In the genomic region with DNA sequence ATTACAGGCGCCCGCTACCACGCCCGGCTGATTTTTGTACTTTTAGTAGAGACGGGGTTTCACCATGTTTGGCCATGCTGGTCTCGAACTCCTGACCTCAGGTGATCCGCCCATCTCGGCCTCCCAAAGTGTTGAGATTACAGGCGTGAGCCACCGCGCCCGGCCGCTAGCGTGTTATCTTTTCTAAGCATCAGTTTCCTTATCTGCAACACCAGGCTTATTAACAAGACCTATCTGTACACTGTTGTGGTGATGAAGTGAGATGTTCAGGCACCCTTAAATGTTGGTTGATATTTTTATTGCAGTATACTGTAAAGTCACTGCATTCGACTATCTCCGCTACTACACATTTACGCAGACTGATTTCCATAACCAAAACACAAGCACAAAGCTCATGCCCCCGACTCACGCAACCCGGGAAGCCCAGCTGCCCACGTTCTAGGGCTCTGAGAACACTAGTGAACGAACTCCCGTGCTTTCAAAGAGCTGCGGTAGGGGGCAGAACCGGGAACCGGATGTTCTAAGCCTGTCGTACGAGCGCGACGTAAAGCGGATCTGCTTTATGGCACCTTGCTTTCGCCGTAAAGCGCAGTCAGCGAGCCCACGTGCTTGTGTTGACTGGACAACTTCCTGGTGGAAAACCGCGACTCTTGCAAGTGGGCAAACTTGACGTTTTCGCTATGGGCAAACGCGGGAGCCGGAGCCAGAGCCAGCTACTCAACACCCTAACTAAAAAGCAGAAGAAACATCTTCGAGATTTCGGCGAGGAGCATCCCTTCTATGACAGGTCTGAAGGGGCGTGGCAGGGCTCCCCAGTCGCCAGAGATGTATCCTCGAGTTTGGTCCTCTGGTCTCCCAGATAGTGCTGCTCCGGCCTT, we compare ENCODE assay signal across 1 cellular context.
TF ChIP-seq lines count a peak whose summit lies in the region.

A gene with protein sequence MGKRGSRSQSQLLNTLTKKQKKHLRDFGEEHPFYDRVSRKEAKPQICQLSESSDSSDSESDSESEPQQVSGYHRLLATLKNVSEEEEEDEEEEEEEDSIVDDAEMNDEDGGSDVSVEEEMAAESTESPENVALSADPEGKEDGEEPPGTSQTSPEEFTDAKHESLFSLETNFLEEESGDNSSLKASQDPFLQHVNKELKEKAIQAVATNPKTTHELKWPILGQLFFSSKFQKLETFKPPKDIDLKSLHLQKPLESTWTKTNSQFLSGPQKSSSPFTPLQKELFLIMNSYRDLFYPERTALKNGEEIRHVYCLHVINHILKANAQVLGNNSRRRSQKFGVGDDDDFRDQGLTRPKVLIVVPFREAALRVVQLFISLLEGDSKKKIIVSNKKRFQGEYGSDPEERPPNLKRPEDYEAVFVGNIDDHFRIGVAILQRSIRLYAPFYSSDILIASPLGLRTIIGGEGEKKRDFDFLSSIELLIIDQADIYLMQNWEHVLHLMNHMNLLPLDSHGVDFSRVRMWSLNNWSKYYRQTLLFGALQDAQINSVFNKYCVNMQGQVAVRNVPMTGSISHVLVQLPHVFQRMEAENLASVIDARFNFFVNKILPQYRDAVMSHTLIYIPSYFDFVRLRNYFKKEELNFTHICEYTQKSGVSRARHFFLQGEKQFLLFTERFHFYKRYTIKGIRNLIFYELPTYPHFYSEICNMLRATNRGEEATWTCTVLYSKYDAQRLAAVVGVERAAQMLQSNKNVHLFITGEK (plus strand): TSS at position 589 of the 878 bp plus-strand sequence. CDS start 92 bp downstream, at position 681.

TF ChIP-seq in neural cell, 6 proteins besides CTCF, POLR2A, EP300 and RAD21 (continued from another document):
- TF ChIP-seq REST (IDR thresholded peaks at IDR 0.05; ENCODE audit: borderline replicate concordance) (peak; percentile 86), TAF1 (IDR thresholded peaks at IDR 0.05; ENCODE audit: low read depth) (peak; percentile 78), EZH2 (IDR thresholded peaks at IDR 0.05; ENCODE audit: borderline replicate concordance, insufficient read depth, low read length, poor library complexity, severe bottlenecking) (no peak)
